Comparison of ENCODE assay signal across 1 cellular context in the genomic region with DNA sequence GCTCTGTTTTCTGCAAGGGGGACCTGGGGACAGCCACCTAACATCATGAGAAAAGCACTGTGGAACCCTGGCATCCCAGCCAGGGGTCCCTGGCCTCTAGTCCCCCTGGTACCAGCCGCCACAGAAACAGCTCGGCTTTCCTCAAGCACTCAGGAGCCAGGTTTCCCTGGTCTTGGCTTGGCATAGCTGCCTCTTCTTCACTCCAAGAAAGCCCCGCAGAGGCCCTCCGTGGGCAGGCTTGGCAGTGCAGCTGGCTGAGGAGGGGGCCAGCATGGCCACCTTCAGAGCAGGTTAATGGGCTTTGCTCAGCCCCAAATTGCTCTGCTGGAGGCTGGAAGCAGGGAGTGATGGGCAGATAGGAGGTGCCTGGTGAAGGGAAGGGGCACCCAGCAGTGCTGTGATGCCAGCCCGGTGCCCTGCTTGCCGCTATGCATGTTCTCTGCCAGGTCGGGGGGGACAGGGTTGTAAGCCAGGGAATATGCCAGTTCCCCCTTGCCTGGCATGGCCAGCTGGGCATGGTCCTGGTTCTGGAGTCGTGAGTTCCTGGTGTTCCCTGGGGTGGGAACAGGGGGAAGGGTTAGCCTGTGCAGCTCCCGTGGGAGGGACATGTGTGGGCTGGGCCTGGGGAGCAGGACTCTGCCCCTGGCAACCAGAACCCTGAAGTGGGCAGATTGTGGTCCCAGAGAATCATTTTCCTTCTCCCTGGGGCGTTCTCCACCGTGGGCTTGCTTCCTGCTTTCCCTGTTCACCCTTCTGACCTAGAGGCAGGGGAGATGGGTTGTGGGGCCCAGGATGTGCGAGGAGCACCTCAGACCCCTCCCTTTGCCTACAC.
TF ChIP-seq lines count a peak whose summit lies in the region.

No MANE protein-coding gene starts in this region.

TF ChIP-seq in HepG2, 621 proteins besides CTCF, POLR2A, EP300 and RAD21:
- TF ChIP-seq HNRNPL (IDR thresholded peaks at IDR 0.05; ENCODE audit: low read depth, low read length) (0 out of 2 replicates have a peak, but pooled peaks have one; percentile 49), TCF12 (IDR thresholded peaks at IDR 0.05) (no peak), TCF12 (CRISPR knock-in tag; IDR thresholded peaks at IDR 0.05) (no peak)
